ENCODE assay signal across 17 cellular contexts in genomic region chr4:24897639-24898038, GRCh38. TPM values are rescaled to one million over a fixed set of nuclear protein-coding genes. Genes with fewer than 3 reads are reported as not detected.
DNase-seq lines count a peak whose midpoint lies in the region; ATAC-seq and TF ChIP-seq lines count a peak whose summit lies in the region.
"Had no signal": no experiment of that assay in that cellular context is flagged by ENCODE, and none has a peak within 500 bp of the region (broad histone marks: within the 10 kb centered on the region; RNA-seq: fewer than 3 reads in every experiment).

No MANE protein-coding gene starts in this region.

- no peak overlapping the region for H3K4me3 ChIP-seq in BLaER1 treated with 17β-estradiol and CSF1 and Interleukin-3, amounts not matched to agents 10 nM and 100 nM
- H3K4me3 ChIP-seq in dorsolateral prefrontal cortex (no peak overlapping the region), aorta (ENCODE audit: low read length in 2 of 2) (no peak overlapping the region)
- H3K4me3 ChIP-seq: HAP-1 had no signal

- H3K9ac ChIP-seq in BLaER1 treated with 17β-estradiol and CSF1 and Interleukin-3, amounts not matched to agents 10 nM and 100 nM = peak overlapping the region in 3 of 11 experiments; percentile 10 to 42 (median 10); a peak in 1 of 22 replicates

- H3K4me2 ChIP-seq in BLaER1 treated with 17β-estradiol and CSF1 and Interleukin-3, amounts not matched to agents 10 nM and 100 nM = peak overlapping the region; percentile 30 to 74 (median 55)

- WGBS in aorta, 2 donors = 34 to 35% methylated on average over 6 of the region's 6 CpGs

- no peak for TF ChIP-seq CTCF in dorsolateral prefrontal cortex (IDR thresholded peaks at IDR 0.05 in 54 of 56, conservative IDR thresholded peaks at IDR 0.05 in 2 of 56; ENCODE audit: low read depth in 1 of 56, partially characterized antibody in 56 of 56)

- H3K27me3 ChIP-seq in BLaER1 treated with 17β-estradiol and CSF1 and Interleukin-3, amounts not matched to agents 10 nM and 100 nM = no peaks in the 10 kb centered on the region
- H3K27me3 ChIP-seq in dorsolateral prefrontal cortex (no peaks in the 10 kb centered on the region), aorta (ENCODE audit: control insufficient read depth in 1 of 2, insufficient read depth in 2 of 2, low read length in 1 of 2) (no peaks in the 10 kb centered on the region)

- peaks cover 0 to 6% (median 0%) of the 10 kb centered on the region in 11 experiments; a peak in 1 of 22 replicates for H3K36me3 ChIP-seq in BLaER1 treated with 17β-estradiol and CSF1 and Interleukin-3, amounts not matched to agents 10 nM and 100 nM
- no peaks in the 10 kb centered on the region for H3K36me3 ChIP-seq in aorta (ENCODE audit: control insufficient read depth in 1 of 2, insufficient read depth in 2 of 2, low read length in 1 of 2)
- H3K36me3 ChIP-seq: HAP-1 had no signal

- H4K20me1 ChIP-seq in BLaER1 treated with 17β-estradiol and CSF1 and Interleukin-3, amounts not matched to agents 10 nM and 100 nM = no peaks in the 10 kb centered on the region

- no peak for DNase-seq in dorsolateral prefrontal cortex
- peak in 5 of 49 donors; percentile 3 to 14 (median 7) for DNase-seq in substantia nigra (lab: John Stamatoyannopoulos, UW)
- DNase-seq in aorta = no peak
- DNase-seq in A172 (ENCODE audit: low spot score) = no peak
- DNase-seq in effector CD8-positive, alpha-beta T cell (lab: John Stamatoyannopoulos, UW) = no peak
- DNase-seq: 8988T; ACHN; CD4-positive, alpha-beta memory T cell; DMS153; DMS79 treated with DMSO at 0.1 percent for 48 hours; EL; GDM1 had no signal

- intact Hi-C loops in dorsolateral prefrontal cortex (cut with DNase I) (no loop called here), aorta (cut with DNase I) (no loop called here)

- ATAC-seq in aorta (ENCODE audit: low FRiP score) = no peak
- no peak for ATAC-seq in HG03175 (IDR thresholded peaks at IDR 0.05; ENCODE audit: unreplicated experiment)
- ATAC-seq: HepG2 had no signal

- H3K4me1 ChIP-seq in BLaER1 treated with 17β-estradiol and CSF1 and Interleukin-3, amounts not matched to agents 10 nM and 100 nM = peaks cover 12 to 23% (median 19%) of the 10 kb centered on the region in 10 experiments
- peaks cover 0 to 3% of the 10 kb centered on the region in 2 donors for H3K4me1 ChIP-seq in aorta (ENCODE audit: control insufficient read depth in 1 of 2, insufficient read depth in 2 of 2, low read length in 2 of 2)
- H3K4me1 ChIP-seq: HAP-1 had no signal

- H3K27ac ChIP-seq in BLaER1 treated with 17β-estradiol and CSF1 and Interleukin-3, amounts not matched to agents 10 nM and 100 nM = peak overlapping the region in 1 of 11 experiments; percentile 17; a peak in 1 of 22 replicates
- H3K27ac ChIP-seq in dorsolateral prefrontal cortex (peak overlapping the region in 32 of 59 donors; percentile 2 to 67 (median 37)), substantia nigra (ENCODE audit: low read depth, low read length, poor library complexity, severe bottlenecking) (peak overlapping the region; percentile 19), aorta (ENCODE audit: low read depth in 1 of 2, low read length in 2 of 2) (peak overlapping the region; percentile 56 to 72)
- H3K27ac ChIP-seq: C4-2B had no signal

- H3K9me3 ChIP-seq in BLaER1 treated with 17β-estradiol and CSF1 and Interleukin-3, amounts not matched to agents 10 nM and 100 nM (replicated peaks in 1 of 11) = peaks cover 0 to 8% (median 0%) of the 10 kb centered on the region in 11 experiments; a peak in 2 of 22 replicates
- no peaks in the 10 kb centered on the region for H3K9me3 ChIP-seq in aorta (ENCODE audit: control insufficient read depth, low read length)
- H3K9me3 ChIP-seq: HAP-1 had no signal

RNA-seq across cellular contexts. Expression of gene CCDC149, which starts 15.2 kb away (rescaled TPM):
- total RNA-seq in dorsolateral prefrontal cortex (10 to 100 TPM; 26.6 to 70.3 (median 53.3) TPM), aorta (10 to 100 TPM; 31.3 to 43.4 TPM)
- 10 to 100 TPM; 10.6 to 15.7 TPM for polyA plus RNA-seq in aorta
- 2.7 and 2.8 TPM in 2 replicates for total RNA-seq in A172 (2014; rRNA removed; shearing (Covaris generic))
